In genomic region chr1:60073605-60074278, GRCh38 we compare ENCODE assay signal across 14 cellular contexts. TPM values are rescaled to one million over a fixed set of nuclear protein-coding genes. Genes with fewer than 3 reads are reported as not detected.
DNase-seq lines count a peak whose midpoint lies in the region; ATAC-seq, FAIRE-seq and TF ChIP-seq lines count a peak whose summit lies in the region.
"Had no signal": no experiment of that assay in that cellular context is flagged by ENCODE, and none has a peak within 500 bp of the region (broad histone marks: within the 10 kb centered on the region; RNA-seq: fewer than 3 reads in every experiment).

TSS of gene C1orf87 (minus strand) at chr1:60073770. CDS start at chr1:60072643, 1,127 bp downstream.

- no peaks in the 10 kb centered on the region for H3K4me1 ChIP-seq in HUES48 (ENCODE audit: control insufficient read depth, insufficient read depth, low read length)
- H3K4me1 ChIP-seq in trophoblast cell (ENCODE audit: control insufficient read depth in 1 of 2, insufficient read depth in 2 of 2, low read length in 2 of 2) = peaks cover 6% of the 10 kb centered on the region in 2 experiments

- no peak within 1 kb of the TSS for H3K23ac ChIP-seq in trophoblast cell (ENCODE audit: low read length)

- no peak within 1 kb of the TSS for H2BK12ac ChIP-seq in trophoblast cell (ENCODE audit: low read length)

- no peak within 1 kb of the TSS for H3K18ac ChIP-seq in trophoblast cell (ENCODE audit: low read length)

- TF ChIP-seq CTCF in astrocyte of the cerebellum (IDR thresholded peaks at IDR 0.05; ENCODE audit: low read depth, low read length, missing control alignments) = no peak

- H3K4ac ChIP-seq in trophoblast cell (ENCODE audit: low read depth, low read length) = no peak within 1 kb of the TSS

- peak within 1 kb of the TSS; percentile 6 for H2AFZ ChIP-seq in trophoblast cell (ENCODE audit: insufficient read depth, low read length, poor library complexity)

- DNase-seq in astrocyte of the cerebellum (ENCODE audit: low read depth) (no peak), iPS DF 4.7 (ENCODE audit: extremely low read depth, low spot score) (peak; percentile 16), trophoblast cell (peak; percentile 2 to 5), Ammon's horn (ENCODE audit: low spot score) (no peak), cerebellar cortex (ENCODE audit: low spot score) (no peak), HTR-8/SVneo (ENCODE audit: insufficient read length, low spot score) (no peak)
- DNase-seq: activated B cell treated with CpG ODN at 0.5 μM for 24 hours; activated T-cell treated with anti-CD3 and anti-CD28 coated beads, Interleukin-2, amount 50 U/mL, for 1 hour; CD8-positive, alpha-beta T cell; naive thymus-derived CD8-positive, alpha-beta T cell; NCI-H1436 treated with DMSO at 0.1 percent for 48 hours had no signal

- no CpG with 5 or more reads among the region's 36 CpGs for WGBS in trophoblast cell (ENCODE audit: extremely low coverage, insufficient coverage, insufficient read length)

- no peak for FAIRE-seq in HTR-8/SVneo (lab: Jason Lieb, UNC)

- H3K4me3 ChIP-seq in HUES48 (ENCODE audit: low read depth, low read length) (peak within 1 kb of the TSS; percentile 68), astrocyte of the cerebellum (ENCODE audit: low read depth, low read length) (peak within 1 kb of the TSS; percentile 4), trophoblast cell (ENCODE audit: low read depth, low read length) (no peak within 1 kb of the TSS)

- no peak within 1 kb of the TSS for H2AK5ac ChIP-seq in trophoblast cell (ENCODE audit: low read length)

- no peak within 1 kb of the TSS for H2BK120ac ChIP-seq in trophoblast cell (ENCODE audit: insufficient read depth, low read length, poor library complexity)

- H3K9ac ChIP-seq in HUES48 (ENCODE audit: low read depth, low read length) (no peak within 1 kb of the TSS), trophoblast cell (ENCODE audit: low read length) (no peak within 1 kb of the TSS)

- no peak within 1 kb of the TSS for H4K91ac ChIP-seq in trophoblast cell (ENCODE audit: low read depth, low read length)

- H3K79me1 ChIP-seq in trophoblast cell (ENCODE audit: low read length) = no peaks in the 10 kb centered on the region

- no peak within 1 kb of the TSS for H4K12ac ChIP-seq in trophoblast cell (ENCODE audit: low read depth, low read length)

- peaks cover 10% of the 10 kb centered on the region for H3K27me3 ChIP-seq in HUES48 (ENCODE audit: control insufficient read depth, insufficient read depth, low read length)
- H3K27me3 ChIP-seq in trophoblast cell (ENCODE audit: insufficient read depth, low read length) = peaks cover 7% of the 10 kb centered on the region

- H2BK5ac ChIP-seq in trophoblast cell (ENCODE audit: low read depth, low read length, poor library complexity) = no peak within 1 kb of the TSS

- H3K14ac ChIP-seq in trophoblast cell (ENCODE audit: low read length) = no peak within 1 kb of the TSS

- no peaks in the 10 kb centered on the region for H3K79me2 ChIP-seq in trophoblast cell (ENCODE audit: control insufficient read depth, insufficient read depth, low read length, poor library complexity)

- H4K8ac ChIP-seq in trophoblast cell (ENCODE audit: low read depth, low read length) = no peak within 1 kb of the TSS

- H3K27ac ChIP-seq in HUES48 (ENCODE audit: low read depth, low read length) (no peak within 1 kb of the TSS), trophoblast cell (ENCODE audit: low read depth, low read length) (no peak within 1 kb of the TSS)

- peak within 1 kb of the TSS; percentile 69 for H3K4me2 ChIP-seq in trophoblast cell (ENCODE audit: low read length)

- H3K9me3 ChIP-seq in HUES48 (ENCODE audit: control insufficient read depth, insufficient read depth, low read length) (no peaks in the 10 kb centered on the region), trophoblast cell (ENCODE audit: insufficient read depth, low read depth, low read length) (no peaks in the 10 kb centered on the region)

- no peak for ATAC-seq in HG03460 (IDR thresholded peaks at IDR 0.05; ENCODE audit: unreplicated experiment)
- ATAC-seq: CD8-positive, alpha-beta T cell; naive thymus-derived CD8-positive, alpha-beta T cell had no signal

- no peaks in the 10 kb centered on the region for H3K36me3 ChIP-seq in HUES48 (ENCODE audit: control insufficient read depth, insufficient read depth, low read length)
- no peaks in the 10 kb centered on the region for H3K36me3 ChIP-seq in trophoblast cell (ENCODE audit: control insufficient read depth in 1 of 2, insufficient read depth in 2 of 2, low read length in 2 of 2)

- in situ Hi-C loops in astrocyte of the cerebellum (cut with HindIII; ENCODE audit: low sequenced_read_pairs) = no loop called here

RNA-seq across cellular contexts. Expression of gene C1orf87, which starts in this region (rescaled TPM):
- 0.04 and 0.06 TPM in 2 replicates for polyA plus RNA-seq in trophoblast cell (2013)
- polyA plus RNA-seq: IgD-negative memory B cell; naive thymus-derived CD8-positive, alpha-beta T cell had no signal

Comparison
In these comparisons a context has a peak if more than half of its experiments do, and no peak if none do; other contexts are left out.
1. DNase-seq: peak in iPS DF 4.7 (single experiment) and trophoblast cell (2 of 2); none in astrocyte of the cerebellum (single experiment), Ammon's horn (single experiment), cerebellar cortex (single experiment) and HTR-8/SVneo (single experiment).